Comparison of ENCODE assay signal across 9 cellular contexts in the genomic region with DNA sequence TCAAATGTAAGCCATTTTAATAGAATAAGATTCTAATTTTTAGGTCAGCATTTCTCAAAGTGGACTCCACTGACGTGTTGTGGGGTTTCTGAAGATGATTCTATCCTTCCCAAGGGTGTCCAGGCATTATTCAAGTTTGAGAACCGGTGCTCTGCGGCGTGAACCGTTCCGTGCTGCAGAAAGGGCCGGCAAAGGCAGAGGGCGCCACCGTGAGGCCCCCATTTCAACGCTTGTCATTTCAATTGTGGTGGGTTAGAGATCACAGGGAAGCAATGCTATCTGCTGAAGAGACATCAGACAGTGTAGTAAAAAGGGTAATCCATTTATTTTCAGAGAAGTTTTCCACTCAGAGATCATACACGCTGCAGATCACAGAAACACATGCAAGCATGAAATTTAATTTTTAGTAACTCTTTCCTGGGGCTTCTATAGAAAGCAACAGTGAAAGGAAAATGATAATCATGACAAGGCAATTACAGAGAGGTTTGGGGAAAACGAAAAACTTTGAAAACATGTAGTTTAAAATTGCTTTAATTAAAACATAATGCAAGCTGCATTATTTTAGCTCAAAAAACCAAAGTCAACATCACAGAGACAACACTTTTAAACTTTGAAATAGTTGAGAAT.
DNase-seq lines count a peak whose midpoint lies in the region; ATAC-seq and TF ChIP-seq lines count a peak whose summit lies in the region.
"Had no signal": no experiment of that assay in that cellular context is flagged by ENCODE, and none has a peak within 500 bp of the region (broad histone marks: within the 10 kb centered on the region; RNA-seq: fewer than 3 reads in every experiment).

No MANE protein-coding gene starts in this region.

- no peak for TF ChIP-seq EP300 in ovary (IDR thresholded peaks at IDR 0.05)

- ATAC-seq in HG02970 (IDR thresholded peaks at IDR 0.05; ENCODE audit: low FRiP score, unreplicated experiment): no peak

- peak; percentile 41 for TF ChIP-seq CTCF in endothelial cell (IDR thresholded peaks at IDR 0.05; ENCODE audit: unreplicated experiment)
- no peak for TF ChIP-seq CTCF in ovary (IDR thresholded peaks at IDR 0.05)

- intact Hi-C loops in ovary (cut with DNase I): no loop called here

- DNase-seq in activated T-cell treated with anti-CD3 and anti-CD28 coated beads for 24 hours (ENCODE audit: low read depth) (peak; percentile 23), HT1080 (ENCODE audit: low read depth) (peak; percentile 37), SJCRH30 (peak; percentile 10 to 37), endothelial cell (ENCODE audit: low spot score) (peak; percentile 78), ovary (peak in 3 of 5 donors; percentile 18 to 55 (median 26)), SKM-1 treated with dmso at 0.1 percent for 144 hours (lab: John Stamatoyannopoulos, UW; ENCODE audit: unreplicated experiment) (no peak)
- no peak for DNase-seq in activated T-cell treated with anti-CD3 and anti-CD28 coated beads, Interleukin-2, amount 50 U/mL, for 1 hour

- H3K4me1 ChIP-seq in SJCRH30 (no peaks in the 10 kb centered on the region), ovary (ENCODE audit: insufficient read depth) (no peaks in the 10 kb centered on the region)

- H3K27ac ChIP-seq in SJCRH30: no peak overlapping the region
- H3K27ac ChIP-seq in ovary: no peak overlapping the region

- H3K4me3 Mint-ChIP-seq in endothelial cell (ENCODE audit: unreplicated experiment): no peak overlapping the region
- H3K4me3 Mint-ChIP-seq: activated naive CD4-positive, alpha-beta T cell treated with anti-CD3 and anti-CD28 coated beads, Interleukin-2, amount 50 U/mL, for 24 hours had no signal

- 0 out of 2 replicates have a peak, but pooled peaks cover 2% of the 10 kb centered on the region for H3K36me3 ChIP-seq in SJCRH30
- H3K36me3 ChIP-seq in ovary: no peaks in the 10 kb centered on the region

- H3K4me3 ChIP-seq in SJCRH30: no peak overlapping the region
- H3K4me3 ChIP-seq in ovary: no peak overlapping the region

- H3K4me1 Mint-ChIP-seq in endothelial cell (ENCODE audit: unreplicated experiment): peaks cover 3% of the 10 kb centered on the region

- H3K27me3 ChIP-seq in SJCRH30: no peaks in the 10 kb centered on the region
- H3K27me3 ChIP-seq in ovary: no peaks in the 10 kb centered on the region

- no peaks in the 10 kb centered on the region for H3K36me3 Mint-ChIP-seq in endothelial cell (ENCODE audit: low read depth, unreplicated experiment)
- H3K36me3 Mint-ChIP-seq: activated naive CD4-positive, alpha-beta T cell treated with anti-CD3 and anti-CD28 coated beads, Interleukin-2, amount 50 U/mL, for 24 hours had no signal

- no peak overlapping the region for H3K27ac Mint-ChIP-seq in endothelial cell (ENCODE audit: unreplicated experiment)
- H3K27ac Mint-ChIP-seq: activated naive CD4-positive, alpha-beta T cell treated with anti-CD3 and anti-CD28 coated beads, Interleukin-2, amount 50 U/mL, for 24 hours had no signal

- 9 to 14% (median 10%) methylated on average over 12 of the region's 12 CpGs for WGBS in ovary, 3 donors

- TF ChIP-seq POLR2A in ovary (IDR thresholded peaks at IDR 0.05): no peak

- no peaks in the 10 kb centered on the region for H3K9me3 Mint-ChIP-seq in endothelial cell (ENCODE audit: unreplicated experiment)
- H3K9me3 Mint-ChIP-seq: activated naive CD4-positive, alpha-beta T cell treated with anti-CD3 and anti-CD28 coated beads, Interleukin-2, amount 50 U/mL, for 24 hours had no signal

- H3K27me3 Mint-ChIP-seq in endothelial cell (ENCODE audit: unreplicated experiment): no peaks in the 10 kb centered on the region

- H3K9me3 ChIP-seq in SJCRH30 (replicated peaks) (no peaks in the 10 kb centered on the region), ovary (no peaks in the 10 kb centered on the region)

Comparison
In these comparisons a context has a peak if more than half of its experiments do, and no peak if none do; other contexts are left out.
1. DNase-seq: peak in activated T-cell treated with anti-CD3 and anti-CD28 coated beads for 24 hours (single experiment), HT1080 (single experiment), SJCRH30 (2 of 2), endothelial cell (single experiment) and ovary (3 of 5); none in activated T-cell treated with anti-CD3 and anti-CD28 coated beads, Interleukin-2, amount 50 U/mL, for 1 hour (single experiment) and SKM-1 treated with dmso at 0.1 percent for 144 hours (single experiment).